Comparison of ENCODE assay signal across 8 cellular contexts in genomic region chr6:26538572-26538902, GRCh38. TPM values are rescaled to one million over a fixed set of nuclear protein-coding genes. Genes with fewer than 3 reads are reported as not detected.
DNase-seq lines count a peak whose midpoint lies in the region; ATAC-seq, FAIRE-seq and TF ChIP-seq lines count a peak whose summit lies in the region.

No MANE protein-coding gene starts in this region.

- no peaks in the 10 kb centered on the region for H3K9me3 ChIP-seq in SK-N-SH

- TF ChIP-seq RAD21 in SK-N-SH (IDR thresholded peaks at IDR 0.05; ENCODE audit: low read length) = no peak

- peak overlapping the region; percentile 90 for H3K4me2 ChIP-seq in SK-N-SH

- peak overlapping the region; percentile 98 for H3K27ac Mint-ChIP-seq in progenitor cell of endocrine pancreas

- no peaks in the 10 kb centered on the region for H4K20me1 ChIP-seq in SK-N-SH (ENCODE audit: insufficient read depth)

- peaks cover 15% of the 10 kb centered on the region for H3K36me3 Mint-ChIP-seq in activated T-cell treated with anti-CD3 and anti-CD28 coated beads, Interleukin-2, amount 50 U/mL, for 4 hours (ENCODE audit: insufficient read depth)
- H3K36me3 Mint-ChIP-seq in progenitor cell of endocrine pancreas (ENCODE audit: insufficient read depth) = peaks cover 6% of the 10 kb centered on the region

- H3K27ac ChIP-seq in SK-N-SH (ENCODE audit: low read depth in 2 of 2, low read length in 1 of 2) = peak overlapping the region; percentile 90 to 96

- H3K4me3 ChIP-seq in SK-N-SH (ENCODE audit: low read depth in 2 of 2, low read length in 1 of 2) = peak overlapping the region; percentile 60 to 97

- peak overlapping the region; percentile 87 for H2AFZ ChIP-seq in SK-N-SH (ENCODE audit: low read depth)

- FAIRE-seq in HTR-8/SVneo (lab: Jason Lieb, UNC) = no peak

- H3K79me2 ChIP-seq in SK-N-SH (ENCODE audit: insufficient read depth) = peaks cover 51% of the 10 kb centered on the region

- POLR2A ChIA-PET in SK-N-SH (lab: Yijun Ruan, JAX) = interaction anchor here (0.9 to 2.9 kb wide), 4 partner anchors 12 to 1355 kb away, joined by 4 to 16 read pairs (median 6); a partner anchor contains a TSS

- H3K4me1 ChIP-seq in SK-N-SH (ENCODE audit: control insufficient read depth in 1 of 2, insufficient read depth in 2 of 2, low read depth in 1 of 2, low read length in 1 of 2) = peaks cover 11 to 17% of the 10 kb centered on the region in 2 experiments

- WGBS in SK-N-SH (ENCODE audit: low lambda C conversion rate) = 2% methylated on average over 10 of the region's 15 CpGs

- H3K4me1 Mint-ChIP-seq in activated T-cell treated with anti-CD3 and anti-CD28 coated beads, Interleukin-2, amount 50 U/mL, for 4 hours (ENCODE audit: low read depth) = peaks cover 49% of the 10 kb centered on the region
- peaks cover 19% of the 10 kb centered on the region for H3K4me1 Mint-ChIP-seq in progenitor cell of endocrine pancreas (ENCODE audit: low read depth)

- H3K27me3 ChIP-seq in SK-N-SH (ENCODE audit: insufficient read depth) = no peaks in the 10 kb centered on the region

- TF ChIP-seq EP300 in SK-N-SH (IDR thresholded peaks at IDR 0.05; ENCODE audit: borderline replicate concordance in 1 of 2, low read depth in 1 of 2, low read length in 1 of 2) = no peak

- ATAC-seq in activated T-cell treated with anti-CD3 and anti-CD28 coated beads, Interleukin-2, amount 50 U/mL, for 4 hours = no peak
- no peak for ATAC-seq in HG03025 (IDR thresholded peaks at IDR 0.05; ENCODE audit: low FRiP score, unreplicated experiment)

- no peaks in the 10 kb centered on the region for H3K9me3 Mint-ChIP-seq in activated T-cell treated with anti-CD3 and anti-CD28 coated beads, Interleukin-2, amount 50 U/mL, for 4 hours
- H3K9me3 Mint-ChIP-seq in progenitor cell of endocrine pancreas (ENCODE audit: low read depth) = no peaks in the 10 kb centered on the region

- peaks cover 34% of the 10 kb centered on the region for H3F3A ChIP-seq in SK-N-SH (replicated peaks; ENCODE audit: insufficient read depth)

- CTCF ChIA-PET in SK-N-SH (lab: Yijun Ruan, JAX) = interaction anchor here (1.0 to 4.9 kb wide), 8 partner anchors 10 to 208 kb away, joined by 4 to 21 read pairs (median 10); no protein-coding TSS in a partner anchor

- H3K4me3 Mint-ChIP-seq in activated T-cell treated with anti-CD3 and anti-CD28 coated beads, Interleukin-2, amount 50 U/mL, for 4 hours = peak overlapping the region; percentile 96
- peak overlapping the region; percentile 88 for H3K4me3 Mint-ChIP-seq in progenitor cell of endocrine pancreas (ENCODE audit: low read depth)

- TF ChIP-seq CTCF in SK-N-SH (IDR thresholded peaks at IDR 0.05) = no peak
- no peak for TF ChIP-seq CTCF in progenitor cell of endocrine pancreas (IDR thresholded peaks at IDR 0.05; ENCODE audit: unreplicated experiment)

- no peak for DNase-seq in activated T-cell treated with anti-CD3 and anti-CD28 coated beads, Interleukin-2, amount 50 U/mL, for 4 hours
- DNase-seq in activated T-cell treated with anti-CD3 and anti-CD28 coated beads for 4 hours = no peak
- no peak for DNase-seq in SK-N-SH
- DNase-seq in fibroblast of peridontal ligament (ENCODE audit: extremely low read depth) = peak; percentile 28
- DNase-seq in progenitor cell of endocrine pancreas (ENCODE audit: low spot score, unreplicated experiment) = no peak
- no peak for DNase-seq in UCSD-AML1 (lab: John Stamatoyannopoulos, UW; ENCODE audit: unreplicated experiment)
- DNase-seq in HTR-8/SVneo (ENCODE audit: insufficient read length, low spot score) = no peak

- H3K27me3 Mint-ChIP-seq in activated T-cell treated with anti-CD3 and anti-CD28 coated beads, Interleukin-2, amount 50 U/mL, for 4 hours (ENCODE audit: low read depth) = no peaks in the 10 kb centered on the region
- H3K27me3 Mint-ChIP-seq in progenitor cell of endocrine pancreas = no peaks in the 10 kb centered on the region

- H3K9me2 ChIP-seq in SK-N-SH = no peaks in the 10 kb centered on the region

- peak overlapping the region; percentile 99 for H3K9ac ChIP-seq in SK-N-SH

- peaks cover 17 to 22% of the 10 kb centered on the region in 2 experiments for H3K36me3 ChIP-seq in SK-N-SH (replicated peaks in 1 of 2; ENCODE audit: control insufficient read depth in 1 of 2, insufficient read depth in 2 of 2, low read length in 1 of 2)

TF ChIP-seq in SK-N-SH, 30 proteins besides CTCF, POLR2A, EP300 and RAD21 (continues in another document):
- TF ChIP-seq USF1 (IDR thresholded peaks at IDR 0.05; ENCODE audit: borderline replicate concordance, low read depth) = no peak
- no peak for TF ChIP-seq NFIC (IDR thresholded peaks at IDR 0.05; ENCODE audit: borderline replicate concordance)
- no peak for TF ChIP-seq IRF3 (IDR thresholded peaks at IDR 0.05; ENCODE audit: low read depth, low read length)
- no peak for TF ChIP-seq GATA2 (CRISPR knock-in tag; IDR thresholded peaks at IDR 0.05)
- no peak for TF ChIP-seq NRF1 (IDR thresholded peaks at IDR 0.05; ENCODE audit: low read depth, low read length)
- no peak for TF ChIP-seq RCOR1 (IDR thresholded peaks at IDR 0.05; ENCODE audit: low read length)
- TF ChIP-seq REST (IDR thresholded peaks at IDR 0.05; ENCODE audit: low read depth, low read length) = no peak
- no peak for TF ChIP-seq GABPA (IDR thresholded peaks at IDR 0.05; ENCODE audit: low read depth)
- no peak; the same call in 1 of the 2 replicates for TF ChIP-seq YY1 (IDR thresholded peaks at IDR 0.05; ENCODE audit: low read depth)
- TF ChIP-seq TCF12 (IDR thresholded peaks at IDR 0.05) = no peak
- TF ChIP-seq RXRA (IDR thresholded peaks at IDR 0.05; ENCODE audit: borderline replicate concordance, low read depth) = no peak
- no peak for TF ChIP-seq TEAD4 (IDR thresholded peaks at IDR 0.05; ENCODE audit: borderline replicate concordance, insufficient read depth)
- no peak for TF ChIP-seq CHD2 (IDR thresholded peaks at IDR 0.05; ENCODE audit: low read length, partially characterized antibody)
- no peak for TF ChIP-seq FOXJ3 (CRISPR knock-in tag; IDR thresholded peaks at IDR 0.05)
- no peak for TF ChIP-seq RFX5 (IDR thresholded peaks at IDR 0.05; ENCODE audit: low read length)
- no peak for TF ChIP-seq FOXM1 (IDR thresholded peaks at IDR 0.05; ENCODE audit: low read depth)

RNA-seq across cellular contexts. Expression of gene HMGN4, which starts 0.4 kb away (rescaled TPM):
- 10 to 100 TPM; 63.4 to 73.4 (median 72.0) TPM for total RNA-seq in activated T-cell treated with anti-CD3 and anti-CD28 coated beads, Interleukin-2, amount 50 U/mL, for 4 hours
- 76.3 and 79.7 TPM in 2 replicates for polyA plus RNA-seq in SK-N-SH (2012; rRNA removed)
- 98.3 and 103 TPM in 2 replicates for polyA plus RNA-seq in SK-N-SH (2012; cell fraction: cytosol; rRNA removed)
- 27.6 and 48.3 TPM in 2 replicates for polyA plus RNA-seq in SK-N-SH (2012; cell fraction: nucleus; rRNA removed)
- 39.7 and 42.5 TPM in 2 replicates for total RNA-seq in progenitor cell of endocrine pancreas

RNA-seq across cellular contexts. Expression of gene BTN1A1, which starts 38.4 kb away (rescaled TPM):
- under 1 TPM in 1 of 3 donors, not detected in 2; 0.10 TPM for total RNA-seq in activated T-cell treated with anti-CD3 and anti-CD28 coated beads, Interleukin-2, amount 50 U/mL, for 4 hours
- polyA plus RNA-seq in SK-N-SH (2012; rRNA removed) = not detected in 2 replicates
- 0.01 TPM in 1 of 2 replicates, not detected in the other for polyA plus RNA-seq in SK-N-SH (2012; cell fraction: cytosol; rRNA removed)
- not detected in 2 replicates for polyA plus RNA-seq in SK-N-SH (2012; cell fraction: nucleus; rRNA removed)
- 1.5 and 1.6 TPM in 2 replicates for total RNA-seq in progenitor cell of endocrine pancreas

RNA-seq across cellular contexts. Expression of gene ABT1, which starts 58.2 kb away (rescaled TPM):
- 10 to 100 TPM; 49.2 to 51.1 (median 49.5) TPM for total RNA-seq in activated T-cell treated with anti-CD3 and anti-CD28 coated beads, Interleukin-2, amount 50 U/mL, for 4 hours
- polyA plus RNA-seq in SK-N-SH (2012; rRNA removed) = 15.4 and 18.4 TPM in 2 replicates
- 10.1 and 15.2 TPM in 2 replicates for polyA plus RNA-seq in SK-N-SH (2012; cell fraction: cytosol; rRNA removed)
- polyA plus RNA-seq in SK-N-SH (2012; cell fraction: nucleus; rRNA removed) = 9.9 and 12.9 TPM in 2 replicates
- total RNA-seq in progenitor cell of endocrine pancreas = 23.6 and 25.5 TPM in 2 replicates
